Comparison of ENCODE assay signal across 9 cellular contexts in the genomic region with DNA sequence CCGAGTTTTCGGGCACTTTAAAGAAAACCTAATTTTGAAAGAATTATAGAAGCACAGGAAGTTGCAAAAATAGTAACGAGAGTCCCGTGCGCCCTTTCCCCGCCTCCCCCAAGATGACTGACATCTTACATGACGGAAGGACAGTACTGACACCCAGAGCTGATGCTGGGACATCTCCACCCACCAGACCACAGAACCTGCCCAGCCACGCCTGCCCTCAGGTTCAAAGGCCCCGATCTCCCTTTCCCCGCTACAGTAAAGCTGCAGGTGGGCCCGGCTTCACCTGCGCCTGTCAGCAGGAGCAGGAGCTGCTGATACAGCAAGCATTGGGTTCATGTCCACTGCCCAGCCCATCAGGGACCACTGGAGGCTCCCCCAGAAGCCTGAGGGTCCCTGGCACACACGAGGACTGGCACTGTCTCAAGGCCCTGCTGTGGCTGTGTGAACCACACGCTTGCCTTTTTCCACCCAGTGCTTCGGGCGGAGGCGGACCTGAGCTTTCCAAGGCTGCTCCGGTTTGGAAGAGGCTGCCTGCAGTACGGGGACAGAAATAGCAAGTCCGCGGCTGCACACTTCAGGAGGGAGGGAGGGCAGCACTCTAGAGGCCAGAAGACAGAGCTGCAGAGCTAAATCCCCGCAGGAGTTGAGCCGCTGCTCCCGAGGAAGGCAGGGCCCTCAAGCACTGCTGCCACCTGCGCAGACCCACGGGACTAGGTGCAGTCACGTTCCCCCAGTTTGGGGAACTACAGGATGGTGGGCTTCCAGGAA. TPM values are rescaled to one million over a fixed set of nuclear protein-coding genes. Genes with fewer than 3 reads are reported as not detected.
DNase-seq lines count a peak whose midpoint lies in the region; ATAC-seq and TF ChIP-seq lines count a peak whose summit lies in the region.
"Had no signal": no experiment of that assay in that cellular context is flagged by ENCODE, and none has a peak within 500 bp of the region (broad histone marks: within the 10 kb centered on the region; RNA-seq: fewer than 3 reads in every experiment).

No MANE protein-coding gene starts in this region.

- 74 to 85% methylated on average over 19 to 27 of the region's 27 CpGs for WGBS in testis, 2 donors

- peaks cover 63% of the 10 kb centered on the region for H3K36me3 Mint-ChIP-seq in activated CD4-positive, alpha-beta memory T cell treated with anti-CD3 and anti-CD28 coated beads, Interleukin-2, amount 10 ng/mL, durations not matched to agents 7 days and 5 days (ENCODE audit: low read depth)
- H3K36me3 Mint-ChIP-seq in immature natural killer cell = peaks cover 4 to 17% (median 15%) of the 10 kb centered on the region in 3 donors

- H3K27me3 ChIP-seq in testis = no peaks in the 10 kb centered on the region

- no peaks in the 10 kb centered on the region for H3K27me3 Mint-ChIP-seq in activated CD4-positive, alpha-beta memory T cell treated with anti-CD3 and anti-CD28 coated beads, Interleukin-2, amount 10 ng/mL, durations not matched to agents 7 days and 5 days
- H3K27me3 Mint-ChIP-seq in immature natural killer cell (ENCODE audit: low read depth in 3 of 3) = peaks cover 2 to 8% (median 7%) of the 10 kb centered on the region in 3 donors

- no peaks in the 10 kb centered on the region for H3K9me3 ChIP-seq in testis

- H3K4me1 Mint-ChIP-seq in activated CD4-positive, alpha-beta memory T cell treated with anti-CD3 and anti-CD28 coated beads, Interleukin-2, amount 10 ng/mL, durations not matched to agents 7 days and 5 days = peaks cover 41% of the 10 kb centered on the region
- H3K4me1 Mint-ChIP-seq in immature natural killer cell = peaks cover 58 to 65% of the 10 kb centered on the region in 2 donors

- peak overlapping the region; percentile 30 for H3K4me3 Mint-ChIP-seq in activated CD4-positive, alpha-beta memory T cell treated with anti-CD3 and anti-CD28 coated beads, Interleukin-2, amount 10 ng/mL, durations not matched to agents 7 days and 5 days
- H3K4me3 Mint-ChIP-seq in immature natural killer cell = peak overlapping the region; percentile 66 to 83 (median 76)

- peak overlapping the region; percentile 77 for H3K27ac Mint-ChIP-seq in activated CD4-positive, alpha-beta memory T cell treated with anti-CD3 and anti-CD28 coated beads, Interleukin-2, amount 10 ng/mL, durations not matched to agents 7 days and 5 days
- peak overlapping the region; percentile 90 to 94 (median 92) for H3K27ac Mint-ChIP-seq in immature natural killer cell

- peak; percentile 82 for DNase-seq in activated CD4-positive, alpha-beta memory T cell treated with anti-CD3 and anti-CD28 coated beads, Interleukin-2, amount 10 ng/mL, durations not matched to agents 7 days and 5 days
- DNase-seq in immature natural killer cell (peak; percentile 75 to 82 (median 78)), testis (peak; percentile 28), HUDEP-2 (lab: John Stamatoyannopoulos, UW; ENCODE audit: unreplicated experiment in 76 of 76) (no peak), SIG-M5 (lab: John Stamatoyannopoulos, UW) (no peak), NCI-H226 (no peak)

- CTCF ChIA-PET in activated CD4-positive, alpha-beta memory T cell treated with anti-CD3 and anti-CD28 coated beads, Interleukin-2, amount 10 ng/mL, durations not matched to agents 7 days and 5 days (lab: Charles Lee) = interaction anchor here (0.6 to 2.1 kb wide), 6 partner anchors 26 to 181 kb away, joined by 3 to 9 read pairs (median 4); partner anchors contain the start of gene EEF2

- no peaks in the 10 kb centered on the region for H3K9me3 Mint-ChIP-seq in activated CD4-positive, alpha-beta memory T cell treated with anti-CD3 and anti-CD28 coated beads, Interleukin-2, amount 10 ng/mL, durations not matched to agents 7 days and 5 days
- H3K9me3 Mint-ChIP-seq in immature natural killer cell = no peaks in the 10 kb centered on the region

- intact Hi-C loops in testis (cut with DNase I; ENCODE audit: low total_unique reads) = no loop called here

- no peak overlapping the region for H3K4me3 ChIP-seq in testis

- no peaks in the 10 kb centered on the region for H3K36me3 ChIP-seq in testis (ENCODE audit: low read depth, missing control alignments)

- POLR2A ChIA-PET in activated CD4-positive, alpha-beta memory T cell treated with anti-CD3 and anti-CD28 coated beads, Interleukin-2, amount 10 ng/mL, durations not matched to agents 7 days and 5 days (lab: Charles Lee) = interaction anchor here (1.0 to 1.6 kb wide), 7 partner anchors 14 to 129 kb away, joined by 3 to 8 read pairs (median 4); partner anchors contain the start of gene EEF2

- ATAC-seq in GM18868 (IDR thresholded peaks at IDR 0.05; ENCODE audit: unreplicated experiment) (peak; percentile 61), HG03139 (IDR thresholded peaks at IDR 0.05; ENCODE audit: unreplicated experiment) (peak; percentile 69)

- no peak for TF ChIP-seq POLR2A in testis (IDR thresholded peaks at IDR 0.05)

- H3K4me1 ChIP-seq in testis = peaks cover 5% of the 10 kb centered on the region

- TF ChIP-seq CTCF in testis (IDR thresholded peaks at IDR 0.05) = no peak

- no peak overlapping the region for H3K27ac ChIP-seq in testis

RNA-seq across cellular contexts. Expression of gene MAP2K2, which starts 8.7 kb away (rescaled TPM):
- 100 to 1,000 TPM; 186 to 202 TPM for total RNA-seq in activated CD4-positive, alpha-beta memory T cell treated with anti-CD3 and anti-CD28 coated beads, Interleukin-2, amount 10 ng/mL, durations not matched to agents 7 days and 5 days
- polyA plus RNA-seq in immature natural killer cell = 10 to 100 TPM; 75.5 to 96.0 (median 86.6) TPM
- total RNA-seq in testis = 100 to 1,000 TPM; 181 to 225 TPM
- 241 TPM for polyA plus RNA-seq in testis (ENCODE audit: insufficient read depth, low read depth, low replicate concordance)

RNA-seq across cellular contexts. Expression of gene CREB3L3, which starts 38.2 kb away (rescaled TPM):
- under 1 TPM; 0.15 to 0.38 TPM for total RNA-seq in activated CD4-positive, alpha-beta memory T cell treated with anti-CD3 and anti-CD28 coated beads, Interleukin-2, amount 10 ng/mL, durations not matched to agents 7 days and 5 days
- not detected for polyA plus RNA-seq in immature natural killer cell
- under 1 TPM; 0.56 to 0.63 TPM for total RNA-seq in testis
- polyA plus RNA-seq in testis (ENCODE audit: insufficient read depth, low read depth, low replicate concordance) = 0.36 TPM
- polyA plus RNA-seq: esophagus had no signal

RNA-seq across cellular contexts. Expression of gene ZBTB7A, which starts 48.5 kb away (rescaled TPM):
- 10 to 100 TPM; 53.1 to 53.5 TPM for total RNA-seq in activated CD4-positive, alpha-beta memory T cell treated with anti-CD3 and anti-CD28 coated beads, Interleukin-2, amount 10 ng/mL, durations not matched to agents 7 days and 5 days
- polyA plus RNA-seq in immature natural killer cell = 10 to 100 TPM; 10.2 to 62.3 (median 29.0) TPM
- total RNA-seq in testis = 10 to 100 TPM; 42.2 to 49.4 TPM
- polyA plus RNA-seq in testis (ENCODE audit: insufficient read depth, low read depth, low replicate concordance) = 7.5 TPM

Comparison
In these comparisons a context has a peak if more than half of its experiments do, and no peak if none do; other contexts are left out.
1. DNase-seq: peak in activated CD4-positive, alpha-beta memory T cell treated with anti-CD3 and anti-CD28 coated beads, Interleukin-2, amount 10 ng/mL, durations not matched to agents 7 days and 5 days (single experiment), immature natural killer cell (3 of 3) and testis (single experiment); none in HUDEP-2 (0 of 76), SIG-M5 (single experiment) and NCI-H226 (single experiment).